In the genomic region with DNA sequence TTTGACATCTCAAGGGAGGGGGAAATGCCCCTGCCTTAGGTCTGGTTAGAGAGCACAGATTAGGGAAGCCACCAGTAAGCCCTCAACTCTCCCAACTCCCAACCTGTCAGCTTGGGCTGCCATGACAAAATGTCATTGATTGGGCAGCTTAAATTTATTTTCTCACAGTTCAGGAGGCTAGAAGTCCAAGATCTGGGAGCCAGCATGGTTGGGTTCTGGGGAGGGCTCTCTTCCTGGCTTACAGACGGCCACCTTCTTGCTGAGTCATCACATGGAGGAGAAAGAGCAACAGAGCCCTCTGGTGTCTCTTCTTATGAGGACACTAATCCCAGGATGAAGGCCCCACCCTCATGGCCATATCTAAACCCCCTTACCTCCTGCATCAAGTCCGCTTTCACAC, we compare ENCODE assay signal across 8 cellular contexts. TPM values are rescaled to one million over a fixed set of nuclear protein-coding genes. Genes with fewer than 3 reads are reported as not detected.
DNase-seq lines count a peak whose midpoint lies in the region; ATAC-seq and TF ChIP-seq lines count a peak whose summit lies in the region.

No MANE protein-coding gene starts in this region.

- no peak for TF ChIP-seq EP300 in tibial nerve (IDR thresholded peaks at IDR 0.05)

- TF ChIP-seq POLR2A in tibial nerve (IDR thresholded peaks at IDR 0.05) = no peak

- peaks cover 4% of the 10 kb centered on the region for H3K9me3 Mint-ChIP-seq in activated T-helper 17 cell treated with anti-CD3 and anti-CD28 coated beads, Interleukin-2, amount 50 U/mL, for 72 hours

- peaks cover 36% of the 10 kb centered on the region for H3K4me1 Mint-ChIP-seq in activated T-helper 17 cell treated with anti-CD3 and anti-CD28 coated beads, Interleukin-2, amount 50 U/mL, for 72 hours

- ATAC-seq in activated T-helper 17 cell treated with anti-CD3 and anti-CD28 coated beads, Interleukin-2, amount 50 U/mL, for 72 hours (replicated peaks) = peak; percentile 52

- in situ Hi-C loops in G401 (cut with HindIII; ENCODE audit: low sequenced_read_pairs) = no loop called here

- H3K4me1 ChIP-seq in iPS-18a (ENCODE audit: control insufficient read depth, low read depth, low read length) (peaks cover 5% of the 10 kb centered on the region), tibial nerve (peaks cover 0 to 33% (median 10%) of the 10 kb centered on the region in 4 donors)

- no peaks in the 10 kb centered on the region for H3K27me3 ChIP-seq in iPS-18a (ENCODE audit: control insufficient read depth, insufficient read depth, low read length)
- H3K27me3 ChIP-seq in tibial nerve = no peaks in the 10 kb centered on the region

- WGBS in tibial nerve, 2 donors = 60% methylated on average over 2 of the region's 2 CpGs

- H3K36me3 Mint-ChIP-seq in activated T-helper 17 cell treated with anti-CD3 and anti-CD28 coated beads, Interleukin-2, amount 50 U/mL, for 72 hours (ENCODE audit: low read depth) = no peaks in the 10 kb centered on the region

- H3K36me3 ChIP-seq in iPS-18a (ENCODE audit: control insufficient read depth, low read depth, low read length) (no peaks in the 10 kb centered on the region), tibial nerve (peaks cover 0 to 9% (median 0%) of the 10 kb centered on the region in 3 donors)

- DNase-seq in 8988T (peak; percentile 63), NCI-H345 treated with DMSO at 0.1 percent for 48 hours (lab: John Stamatoyannopoulos, UW; ENCODE audit: unreplicated experiment) (peak; percentile 48), tibial nerve (ENCODE audit: low spot score in 2 of 2) (no peak), NCI-H524 treated with DMSO at 0.1 percent for 48 hours (lab: John Stamatoyannopoulos, UW) (no peak), G401 (ENCODE audit: low spot score) (no peak)

- H3K4me3 ChIP-seq in iPS-18a (ENCODE audit: low read length) = no peak overlapping the region
- no peak overlapping the region for H3K4me3 ChIP-seq in tibial nerve

- H3K27ac Mint-ChIP-seq in activated T-helper 17 cell treated with anti-CD3 and anti-CD28 coated beads, Interleukin-2, amount 50 U/mL, for 72 hours = peak overlapping the region; percentile 53

- peak overlapping the region; percentile 26 for H3K9ac ChIP-seq in iPS-18a (ENCODE audit: low read length)

- TF ChIP-seq CTCF in GM12874 (IDR thresholded peaks at IDR 0.05; ENCODE audit: insufficient read depth, low read depth, low read length) (peak; percentile 48), tibial nerve (IDR thresholded peaks at IDR 0.05) (peak in 3 of 5 experiments; percentile 18 to 35 (median 25))

- no peaks in the 10 kb centered on the region for H3K9me3 ChIP-seq in iPS-18a (ENCODE audit: control insufficient read depth, low read depth, low read length)
- peaks cover 0 to 11% (median 1%) of the 10 kb centered on the region in 4 donors for H3K9me3 ChIP-seq in tibial nerve

- H3K27me3 Mint-ChIP-seq in activated T-helper 17 cell treated with anti-CD3 and anti-CD28 coated beads, Interleukin-2, amount 50 U/mL, for 72 hours = no peaks in the 10 kb centered on the region

- no peak overlapping the region for H3K4me3 Mint-ChIP-seq in activated T-helper 17 cell treated with anti-CD3 and anti-CD28 coated beads, Interleukin-2, amount 50 U/mL, for 72 hours

- H3K27ac ChIP-seq in iPS-18a (ENCODE audit: low read length) (peak overlapping the region; percentile 43), tibial nerve (peak overlapping the region in 1 of 4 donors; percentile 52)

RNA-seq across cellular contexts. Expression of a gene that starts 24.2 kb away (rescaled TPM):
- total RNA-seq in activated T-helper 17 cell treated with anti-CD3 and anti-CD28 coated beads, Interleukin-2, amount 50 U/mL, for 72 hours = 10 to 100 TPM; 34.5 to 39.1 TPM
- 10 to 100 TPM; 52.5 to 71.6 (median 56.7) TPM for total RNA-seq in tibial nerve
- 29.9 and 32.0 TPM in 2 replicates for total RNA-seq in G401 (2014; rRNA removed; shearing (Covaris generic))

RNA-seq across cellular contexts. Expression of a gene that starts 25.6 kb away (rescaled TPM):
- 10 to 100 TPM; 34.4 to 40.3 TPM for total RNA-seq in activated T-helper 17 cell treated with anti-CD3 and anti-CD28 coated beads, Interleukin-2, amount 50 U/mL, for 72 hours
- total RNA-seq in tibial nerve = 100 to 1,000 TPM in 2 of 4 donors, 10 to 100 TPM in 2; 52.2 to 119 (median 89.0) TPM
- 23.8 and 26.3 TPM in 2 replicates for total RNA-seq in G401 (2014; rRNA removed; shearing (Covaris generic))

Comparison
In these comparisons a context has a peak if more than half of its experiments do, and no peak if none do; other contexts are left out.
1. DNase-seq: peak in 8988T (single experiment) and NCI-H345 treated with DMSO at 0.1 percent for 48 hours (single experiment); none in tibial nerve (0 of 2), NCI-H524 treated with DMSO at 0.1 percent for 48 hours (single experiment) and G401 (single experiment).